11 cellular contexts compared by ENCODE assay signal in the genomic region with DNA sequence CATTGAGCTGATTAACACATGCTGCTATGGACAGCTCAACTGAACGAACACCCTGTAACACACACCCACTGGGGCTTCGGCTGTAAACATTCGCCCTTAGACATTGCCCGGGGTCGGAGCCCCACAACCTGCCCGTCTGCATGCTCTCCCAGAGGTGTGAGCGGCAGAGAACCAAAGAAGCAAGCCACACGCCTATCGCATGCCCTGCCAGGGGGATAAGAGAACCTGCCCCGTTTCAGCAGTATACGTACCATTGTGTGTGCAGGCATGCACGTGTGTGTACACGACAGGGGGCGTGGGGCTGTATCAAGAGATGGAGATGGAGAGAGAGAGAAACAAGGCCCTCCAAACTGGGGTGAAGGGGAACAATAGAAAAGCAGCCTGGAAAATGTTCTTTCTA.
"Had no signal": no experiment of that assay in that cellular context is flagged by ENCODE, and none has a peak within 500 bp of the region (broad histone marks: within the 10 kb centered on the region; RNA-seq: fewer than 3 reads in every experiment).

No MANE protein-coding gene starts in this region.

- FAIRE-seq: H1, H54 had no signal

- H3K27ac ChIP-seq: GM23248 had no signal

- H3K9ac ChIP-seq: GM23248 had no signal

- H3K4me3 ChIP-seq: GM23248, GM23338, HAP-1 had no signal

- H3K36me3 ChIP-seq: HAP-1 had no signal

- H3K4me2 ChIP-seq: GM23338 had no signal

- H3K4me1 ChIP-seq: HAP-1 had no signal

- H2AFZ ChIP-seq: GM23248 had no signal

- ATAC-seq: HCT116 had no signal

- DNase-seq: GM23248, GOT3, H7, H9, HCEC 1CT, HFFc6 had no signal
